In genomic region chr9:81690251-81690851, GRCh38 we compare ENCODE assay signal across 8 cellular contexts. TPM values are rescaled to one million over a fixed set of nuclear protein-coding genes. Genes with fewer than 3 reads are reported as not detected.
DNase-seq lines count a peak whose midpoint lies in the region; ATAC-seq, FAIRE-seq and TF ChIP-seq lines count a peak whose summit lies in the region.

No MANE protein-coding gene starts in this region.

- peaks cover 6% of the 10 kb centered on the region; the same call in 1 of the 2 replicates for H3K27me3 ChIP-seq in GM23338 (ENCODE audit: insufficient read depth)
- peaks cover 7% of the 10 kb centered on the region for H3K27me3 ChIP-seq in effector memory CD4-positive, alpha-beta T cell (replicated peaks; ENCODE audit: control insufficient read depth, insufficient read depth, low read length, poor library complexity, severe bottlenecking)
- no peaks in the 10 kb centered on the region for H3K27me3 ChIP-seq in muscle layer of colon (ENCODE audit: control insufficient read depth in 1 of 2, insufficient read depth in 2 of 2, low read length in 2 of 2)

- peak overlapping the region; percentile 91 for H3K4me2 ChIP-seq in GM23338

- peak overlapping the region; percentile 78 for H3K4me3 ChIP-seq in GM23338
- peak overlapping the region; percentile 55 for H3K4me3 ChIP-seq in effector memory CD4-positive, alpha-beta T cell (ENCODE audit: insufficient read depth, low read depth, low read length, poor library complexity, severe bottlenecking)
- H3K4me3 ChIP-seq in muscle layer of colon (ENCODE audit: low read depth in 1 of 2, low read length in 2 of 2), result peak overlapping the region; percentile 55 to 76

- H2AFZ ChIP-seq in GM23338, result no peak overlapping the region; the same call in 1 of the 2 replicates

- TF ChIP-seq CTCF in GM23338 (conservative IDR thresholded peaks at IDR 0.05; ENCODE audit: low read depth in 2 of 2), result no peak

- FAIRE-seq in urothelium cell line (lab: Jason Lieb, UNC), result no peak

- peak; percentile 79 for DNase-seq in GM23338 (ENCODE audit: low spot score)
- DNase-seq in NCI-H748 (lab: John Stamatoyannopoulos, UW; ENCODE audit: unreplicated experiment), result peak; percentile 86
- no peak for DNase-seq in effector memory CD4-positive, alpha-beta T cell
- DNase-seq in RKO (ENCODE audit: low spot score), result no peak
- DNase-seq in urothelium cell line (ENCODE audit: low spot score), result no peak

- no peaks in the 10 kb centered on the region for H3K9me2 ChIP-seq in GM23338 (ENCODE audit: insufficient read depth)

- peak overlapping the region; percentile 94 for H3K27ac Mint-ChIP-seq in GM23338

- H3K4me1 Mint-ChIP-seq in GM23338, result peaks cover 30% of the 10 kb centered on the region

- ATAC-seq in GM23338 (peak; percentile 4), HG02678 (IDR thresholded peaks at IDR 0.05; ENCODE audit: unreplicated experiment) (no peak), HG02763 (IDR thresholded peaks at IDR 0.05; ENCODE audit: unreplicated experiment) (no peak)

- H3K9me3 ChIP-seq in effector memory CD4-positive, alpha-beta T cell (ENCODE audit: control insufficient read depth, low read length), result no peaks in the 10 kb centered on the region
- no peaks in the 10 kb centered on the region for H3K9me3 ChIP-seq in muscle layer of colon (ENCODE audit: low read length)

- H3K27ac ChIP-seq in GM23338 (ENCODE audit: low read depth) (0 out of 2 replicates have a peak overlapping the region, but pooled peaks have one; percentile 75), muscle layer of colon (ENCODE audit: low read depth, low read length) (peak overlapping the region; percentile 73)
- H3K27ac ChIP-seq in effector memory CD4-positive, alpha-beta T cell (ENCODE audit: insufficient read depth, low read length, poor library complexity, severe bottlenecking), result no peak overlapping the region

- H3F3A ChIP-seq in GM23338 (replicated peaks; ENCODE audit: low read depth), result no peaks in the 10 kb centered on the region

- H3K4me1 ChIP-seq in GM23338 (ENCODE audit: insufficient read depth) (peaks cover 42% of the 10 kb centered on the region), muscle layer of colon (ENCODE audit: insufficient read depth, low read length) (peaks cover 11% of the 10 kb centered on the region)
- H3K4me1 ChIP-seq in effector memory CD4-positive, alpha-beta T cell (ENCODE audit: control insufficient read depth, insufficient read depth, low read length, poor library complexity, severe bottlenecking), result peaks cover 4% of the 10 kb centered on the region

- no peak overlapping the region for H3K9ac ChIP-seq in muscle layer of colon (ENCODE audit: low read length)

- H3K9me3 Mint-ChIP-seq in GM23338, result peaks cover 5% of the 10 kb centered on the region

- peaks cover 38% of the 10 kb centered on the region for H3K79me2 ChIP-seq in GM23338 (replicated peaks; ENCODE audit: insufficient read depth)

- peaks cover 14% of the 10 kb centered on the region for H3K27me3 Mint-ChIP-seq in GM23338 (ENCODE audit: insufficient read depth, low read depth, poor library complexity)

- peaks cover 6% of the 10 kb centered on the region; the same call in 2 of the 3 replicates for H3K36me3 Mint-ChIP-seq in GM23338 (ENCODE audit: low read depth)

- peak overlapping the region; percentile 78 for H3K4me3 Mint-ChIP-seq in GM23338

- peaks cover 16% of the 10 kb centered on the region for H4K20me1 ChIP-seq in GM23338 (replicated peaks; ENCODE audit: insufficient read depth)

- H3K36me3 ChIP-seq in GM23338 (ENCODE audit: insufficient read depth), result peaks cover 7% of the 10 kb centered on the region
- no peaks in the 10 kb centered on the region for H3K36me3 ChIP-seq in effector memory CD4-positive, alpha-beta T cell (ENCODE audit: control insufficient read depth, insufficient read depth, low read length)
- H3K36me3 ChIP-seq in muscle layer of colon (ENCODE audit: insufficient read depth, low read length), result peaks cover 2% of the 10 kb centered on the region

TF ChIP-seq in GM23338, 12 proteins besides CTCF, POLR2A, EP300 and RAD21:
- TF ChIP-seq POLR2AphosphoS5 (IDR thresholded peaks at IDR 0.05; ENCODE audit: low read depth) (no peak; the same call in 1 of the 2 replicates), ZNF114 (CRISPR knock-in tag; IDR thresholded peaks at IDR 0.05) (no peak), CREB1 (CRISPR knock-in tag; IDR thresholded peaks at IDR 0.05; ENCODE audit: low read depth) (0 out of 2 replicates have a peak, but pooled peaks have one; percentile 11), REST (IDR thresholded peaks at IDR 0.05; ENCODE audit: unreplicated experiment) (no peak), STAT1 (IDR thresholded peaks at IDR 0.05; ENCODE audit: unreplicated experiment) (no peak)
TF ChIP-seq in GM23338: peak in this region for 1.

RNA-seq across cellular contexts. Expression of gene TLE1, which starts 1.0 kb away (rescaled TPM):
- 125 and 132 TPM in 2 replicates for total RNA-seq in GM23338 (2014; rRNA removed; shearing (Covaris generic))
- polyA plus RNA-seq in GM23338 (2016; fragmentation: Nextera tagmentation; extraction: Ambion mirVana), result 58.1 and 59.1 TPM in 2 replicates

Comparison
In these comparisons a context has a peak if more than half of its experiments do, and no peak if none do; other contexts are left out.
1. DNase-seq: peak in GM23338 (single experiment) and NCI-H748 (single experiment); none in effector memory CD4-positive, alpha-beta T cell (0 of 3), RKO (single experiment) and urothelium cell line (single experiment).
2. Peak in every context shown above with its lines, with median percentiles within 50 percentile points of each other: H3K4me3 ChIP-seq.